In the genomic region with DNA sequence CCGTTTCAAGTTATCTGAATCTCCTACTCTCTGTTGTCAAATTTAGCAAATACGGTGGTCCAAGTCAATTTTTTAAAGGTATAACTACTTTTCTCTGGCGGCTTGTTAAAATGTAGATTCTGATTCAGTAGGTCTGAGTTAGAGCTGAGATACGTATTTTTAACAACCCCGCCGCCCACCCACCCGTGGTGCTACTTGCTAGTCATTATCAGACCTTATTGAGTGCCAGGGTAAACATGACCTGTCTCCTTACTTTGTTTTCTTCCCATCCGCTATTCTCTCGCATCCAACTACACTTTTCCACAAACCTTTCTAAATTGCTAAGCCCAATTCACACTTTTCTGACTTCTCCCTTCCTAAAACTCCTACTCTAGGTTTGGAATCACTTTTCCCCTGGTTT, we compare ENCODE assay signal across 8 cellular contexts. TPM values are rescaled to one million over a fixed set of nuclear protein-coding genes. Genes with fewer than 3 reads are reported as not detected.
DNase-seq lines count a peak whose midpoint lies in the region; ATAC-seq and TF ChIP-seq lines count a peak whose summit lies in the region.

No MANE protein-coding gene starts in this region.

- H3K4me3 Mint-ChIP-seq in activated B cell treated with CpG ODN at 0.5 μM for 24 hours = peak overlapping the region; percentile 96

- CTCF ChIA-PET in activated B cell treated with CpG ODN at 0.5 μM for 24 hours (lab: Charles Lee) = no interaction called here

- no peak for ATAC-seq in activated B cell treated with CpG ODN at 0.5 μM for 24 hours (ENCODE audit: low read depth)
- no peak for ATAC-seq in GM18520 (IDR thresholded peaks at IDR 0.05; ENCODE audit: unreplicated experiment)

- no peaks in the 10 kb centered on the region for H3K9me3 Mint-ChIP-seq in activated B cell treated with CpG ODN at 0.5 μM for 24 hours

- peaks cover 9% of the 10 kb centered on the region for H3K27me3 Mint-ChIP-seq in activated B cell treated with CpG ODN at 0.5 μM for 24 hours

- H3K27ac Mint-ChIP-seq in activated B cell treated with CpG ODN at 0.5 μM for 24 hours = peak overlapping the region; percentile 98

- H3K4me3 ChIP-seq in fibroblast of pulmonary artery (replicated peaks; ENCODE audit: low read depth, low read length) = peak overlapping the region; percentile 94

- H3K36me3 Mint-ChIP-seq in activated B cell treated with CpG ODN at 0.5 μM for 24 hours (ENCODE audit: low read depth) = peaks cover 12% of the 10 kb centered on the region

- DNase-seq in DMS79 treated with DMSO at 0.1 percent for 48 hours (lab: John Stamatoyannopoulos, UW) (peak; percentile 50), DMS79 (lab: John Stamatoyannopoulos, UW) (no peak), activated B cell treated with CpG ODN at 0.5 μM for 24 hours (no peak), fibroblast of pulmonary artery (ENCODE audit: low read depth) (no peak), NOMO-1 treated with dmso at 0.1 percent for 144 hours (lab: John Stamatoyannopoulos, UW; ENCODE audit: unreplicated experiment) (no peak), NCI-H524 (lab: John Stamatoyannopoulos, UW) (no peak)
- peak; percentile 26 for DNase-seq in stimulated activated CD4-positive, alpha-beta T cell treated with anti-CD3 and anti-CD28 coated beads, Interleukin-12 subunit alpha, Interleukin-12 subunit beta, amount 100 ng/mL, for 4 hours

- intact Hi-C loops in activated B cell treated with CpG ODN at 0.5 μM for 24 hours (cut with micrococcal nuclease) = loop anchor here (1.0 to 10.0 kb wide), 5 partner anchors 8 to 626 kb away; partner anchors contain the start of genes C9orf72 and CAAP1

- POLR2A ChIA-PET in activated B cell treated with CpG ODN at 0.5 μM for 24 hours (lab: Charles Lee) = interaction anchor here (0.6 to 2.3 kb wide), 5 partner anchors 8 to 625 kb away, joined by 6 to 57 read pairs (median 11); partner anchors contain the start of genes C9orf72, CAAP1 and IFT74

- no peak for TF ChIP-seq CTCF in activated B cell treated with CpG ODN at 0.5 μM for 24 hours (IDR thresholded peaks at IDR 0.05)
- TF ChIP-seq CTCF in fibroblast of pulmonary artery (IDR thresholded peaks at IDR 0.05; ENCODE audit: low read length, missing control alignments) = no peak

- peaks cover 34% of the 10 kb centered on the region for H3K4me1 Mint-ChIP-seq in activated B cell treated with CpG ODN at 0.5 μM for 24 hours

RNA-seq across cellular contexts. Expression of gene PLAA, which starts 0.7 kb away (rescaled TPM):
- 25.6 and 31.3 TPM in 2 replicates for total RNA-seq in activated B cell treated with CpG ODN at 0.5 μM for 24 hours

RNA-seq across cellular contexts. Expression of gene IFT74, which starts 8.5 kb away (rescaled TPM):
- 14.3 and 14.9 TPM in 2 replicates for total RNA-seq in activated B cell treated with CpG ODN at 0.5 μM for 24 hours

RNA-seq across cellular contexts. Expression of gene CAAP1, which starts 55.1 kb away (rescaled TPM):
- total RNA-seq in activated B cell treated with CpG ODN at 0.5 μM for 24 hours = 15.1 and 16.6 TPM in 2 replicates

RNA-seq across cellular contexts. Expression of gene LRRC19, which starts 57.7 kb away (rescaled TPM):
- total RNA-seq in activated B cell treated with CpG ODN at 0.5 μM for 24 hours = not detected in 2 replicates

Comparison
In these comparisons a context has a peak if more than half of its experiments do, and no peak if none do; other contexts are left out.
1. DNase-seq: peak in DMS79 treated with DMSO at 0.1 percent for 48 hours (single experiment) and stimulated activated CD4-positive, alpha-beta T cell treated with anti-CD3 and anti-CD28 coated beads, Interleukin-12 subunit alpha, Interleukin-12 subunit beta, amount 100 ng/mL, for 4 hours (single experiment); none in DMS79 (single experiment), activated B cell treated with CpG ODN at 0.5 μM for 24 hours (single experiment), fibroblast of pulmonary artery (single experiment), NOMO-1 treated with dmso at 0.1 percent for 144 hours (single experiment) and NCI-H524 (0 of 2).